Comparison of ENCODE assay signal across 9 cellular contexts in the genomic region with DNA sequence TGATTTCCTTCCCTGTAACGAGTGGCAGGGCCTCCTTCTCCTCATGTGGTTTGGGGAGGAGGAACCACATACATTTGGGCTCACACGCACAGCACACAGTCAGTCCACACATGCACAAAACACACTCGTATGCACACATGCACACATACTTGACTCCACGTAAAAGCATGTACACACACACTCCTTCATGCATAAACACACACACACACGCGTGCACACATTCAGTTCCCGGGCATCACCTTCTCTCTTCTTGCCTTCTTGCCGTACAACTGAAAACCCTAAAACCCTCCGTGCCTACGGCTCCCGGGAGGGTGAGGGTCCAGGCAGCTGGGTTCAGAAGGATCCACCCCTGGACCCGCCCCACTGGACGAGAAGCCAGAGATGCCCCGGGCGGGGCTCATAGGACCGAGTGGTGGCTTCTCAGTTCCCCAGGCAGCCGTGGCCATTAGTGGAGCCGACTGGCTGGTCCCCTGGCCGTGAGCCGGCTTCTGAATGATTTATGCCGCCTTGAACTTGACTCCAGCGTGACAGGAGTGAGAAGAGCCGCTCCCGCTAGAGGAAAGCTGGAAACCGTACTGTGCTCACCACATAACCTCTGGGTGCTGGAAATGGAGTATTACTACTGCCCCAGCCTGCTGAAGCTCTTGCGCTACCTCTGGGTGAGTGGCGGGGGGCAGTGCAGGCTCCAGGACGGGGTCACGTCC.
DNase-seq lines count a peak whose midpoint lies in the region; ATAC-seq and TF ChIP-seq lines count a peak whose summit lies in the region.
"Had no signal": no experiment of that assay in that cellular context is flagged by ENCODE, and none has a peak within 500 bp of the region (broad histone marks: within the 10 kb centered on the region; RNA-seq: fewer than 3 reads in every experiment).

No MANE protein-coding gene starts in this region.

- no peaks in the 10 kb centered on the region for H3K36me3 Mint-ChIP-seq in dendritic cell treated with granulocyte-macrophage colony-stimulating factor and Interleukin-4, amounts not matched to agents 40 ng/mL and 50 ng/mL, for 4 days (ENCODE audit: low read depth)
- no peaks in the 10 kb centered on the region for H3K36me3 Mint-ChIP-seq in nephron progenitor cell (ENCODE audit: low read depth)
- peaks cover 4% of the 10 kb centered on the region for H3K36me3 Mint-ChIP-seq in progenitor cell of endocrine pancreas (ENCODE audit: insufficient read depth)

- H4K20me1 ChIP-seq in BLaER1: no peaks in the 10 kb centered on the region

- no peak overlapping the region for H3K9ac ChIP-seq in BLaER1

- H3K27me3 Mint-ChIP-seq in dendritic cell treated with granulocyte-macrophage colony-stimulating factor and Interleukin-4, amounts not matched to agents 40 ng/mL and 50 ng/mL, for 4 days: peaks cover 41% of the 10 kb centered on the region
- H3K27me3 Mint-ChIP-seq in nephron progenitor cell (ENCODE audit: low read depth, poor library complexity): peaks cover 6% of the 10 kb centered on the region
- no peaks in the 10 kb centered on the region for H3K27me3 Mint-ChIP-seq in progenitor cell of endocrine pancreas

- H3K4me3 ChIP-seq in BLaER1: no peak overlapping the region

- H3K27ac Mint-ChIP-seq in dendritic cell treated with granulocyte-macrophage colony-stimulating factor and Interleukin-4, amounts not matched to agents 40 ng/mL and 50 ng/mL, for 4 days: peak overlapping the region; percentile 57
- no peak overlapping the region for H3K27ac Mint-ChIP-seq in nephron progenitor cell
- no peak overlapping the region for H3K27ac Mint-ChIP-seq in progenitor cell of endocrine pancreas

- H3K36me3 ChIP-seq in BLaER1: no peaks in the 10 kb centered on the region

- no peaks in the 10 kb centered on the region for H3K9me3 ChIP-seq in BLaER1

- peaks cover 24% of the 10 kb centered on the region for H3K4me1 Mint-ChIP-seq in dendritic cell treated with granulocyte-macrophage colony-stimulating factor and Interleukin-4, amounts not matched to agents 40 ng/mL and 50 ng/mL, for 4 days (ENCODE audit: low read depth)
- H3K4me1 Mint-ChIP-seq in nephron progenitor cell (peaks cover 25% of the 10 kb centered on the region), progenitor cell of endocrine pancreas (ENCODE audit: low read depth) (peaks cover 2% of the 10 kb centered on the region)

- peaks cover 55% of the 10 kb centered on the region for H3K4me1 ChIP-seq in BLaER1

- no peak overlapping the region for H3K27ac ChIP-seq in BLaER1

- DNase-seq in T follicular helper cell (ENCODE audit: low read depth) (peak; percentile 17), nephron progenitor cell (peak; percentile 28), progenitor cell of endocrine pancreas (ENCODE audit: low spot score, unreplicated experiment) (no peak), NCI-H1417 treated with DMSO at 0.1 percent for 48 hours (lab: John Stamatoyannopoulos, UW) (no peak)
- DNase-seq: NCI-H82 had no signal

- ATAC-seq in HG02938 (IDR thresholded peaks at IDR 0.05; ENCODE audit: unreplicated experiment) (no peak), HG03039 (IDR thresholded peaks at IDR 0.05; ENCODE audit: unreplicated experiment) (no peak)

- H3K9me3 Mint-ChIP-seq in dendritic cell treated with granulocyte-macrophage colony-stimulating factor and Interleukin-4, amounts not matched to agents 40 ng/mL and 50 ng/mL, for 4 days: no peaks in the 10 kb centered on the region
- H3K9me3 Mint-ChIP-seq in nephron progenitor cell (no peaks in the 10 kb centered on the region), progenitor cell of endocrine pancreas (ENCODE audit: low read depth) (no peaks in the 10 kb centered on the region)

- no peak for TF ChIP-seq CTCF in nephron progenitor cell (IDR thresholded peaks at IDR 0.05)
- TF ChIP-seq CTCF in progenitor cell of endocrine pancreas (IDR thresholded peaks at IDR 0.05; ENCODE audit: unreplicated experiment): no peak

- H3K4me3 Mint-ChIP-seq in dendritic cell treated with granulocyte-macrophage colony-stimulating factor and Interleukin-4, amounts not matched to agents 40 ng/mL and 50 ng/mL, for 4 days: peak overlapping the region; percentile 74
- H3K4me3 Mint-ChIP-seq in nephron progenitor cell (no peak overlapping the region), progenitor cell of endocrine pancreas (ENCODE audit: low read depth) (no peak overlapping the region)

- H3K27me3 ChIP-seq in BLaER1: peaks cover 31% of the 10 kb centered on the region

- peak overlapping the region; percentile 85 for H3K4me2 ChIP-seq in BLaER1

- intact Hi-C loops in dendritic cell treated with granulocyte-macrophage colony-stimulating factor and Interleukin-4, amounts not matched to agents 40 ng/mL and 50 ng/mL, for 4 days (cut with micrococcal nuclease): no loop called here

Comparison
In these comparisons a context has a peak if more than half of its experiments do, and no peak if none do; other contexts are left out.
1. DNase-seq: peak in T follicular helper cell (single experiment) and nephron progenitor cell (single experiment); none in progenitor cell of endocrine pancreas (single experiment) and NCI-H1417 treated with DMSO at 0.1 percent for 48 hours (single experiment).